In genomic region chr2:160214461-160215055, GRCh38 we compare ENCODE assay signal across 8 cellular contexts. TPM values are rescaled to one million over a fixed set of nuclear protein-coding genes. Genes with fewer than 3 reads are reported as not detected.
DNase-seq lines count a peak whose midpoint lies in the region; FAIRE-seq and TF ChIP-seq lines count a peak whose summit lies in the region.

No MANE protein-coding gene starts in this region.

- peak overlapping the region; percentile 73 to 92 (median 84) for H3K27ac Mint-ChIP-seq in nephron

- peak overlapping the region in 1 of 3 experiments; percentile 62 for H3K4me3 Mint-ChIP-seq in nephron

- peaks cover 4 to 9% of the 10 kb centered on the region in 2 donors for H3K4me1 ChIP-seq in kidney (ENCODE audit: control insufficient read depth in 1 of 2, insufficient read depth in 1 of 2, low read depth in 1 of 2, low read length in 2 of 2)

- no peak overlapping the region for H3K4me3 ChIP-seq in kidney (ENCODE audit: low read length in 2 of 2)

- TF ChIP-seq CTCF in nephron (IDR thresholded peaks at IDR 0.05; ENCODE audit: unreplicated experiment in 3 of 3) = no peak
- TF ChIP-seq CTCF in kidney (IDR thresholded peaks at IDR 0.05; ENCODE audit: borderline replicate concordance, extremely low read depth, insufficient read depth) = no peak

- H3K9ac ChIP-seq in kidney (ENCODE audit: low read length in 2 of 2) = no peak overlapping the region

- no peaks in the 10 kb centered on the region for H3K36me3 ChIP-seq in kidney (ENCODE audit: control insufficient read depth in 1 of 2, insufficient read depth in 2 of 2, low read length in 2 of 2)

- H3K4me1 Mint-ChIP-seq in nephron = peaks cover 61% of the 10 kb centered on the region

- DNase-seq in EH (ENCODE audit: low read depth) (peak; percentile 94), MV-4-11 (lab: John Stamatoyannopoulos, UW) (peak; percentile 88), dermis microvascular lymphatic vessel endothelial cell (ENCODE audit: low read depth in 2 of 2) (peak; percentile 48 to 76), kidney (no peak), midbrain (lab: John Stamatoyannopoulos, UW) (no peak)
- no peak for DNase-seq in stimulated activated CD4-positive, alpha-beta T cell treated with anti-CD3 and anti-CD28 coated beads, Interleukin-4, amount 100 ng/mL, for 1 hour
- DNase-seq in activated effector memory CD4-positive, alpha-beta T cell treated with Interleukin-2 at 50 U/mL for 16 hours = no peak

- no peaks in the 10 kb centered on the region for H3K27me3 Mint-ChIP-seq in nephron (ENCODE audit: low read depth)

- H3K36me3 Mint-ChIP-seq in nephron (ENCODE audit: low read depth) = no peaks in the 10 kb centered on the region

- no peaks in the 10 kb centered on the region for H3K9me3 ChIP-seq in kidney (ENCODE audit: control insufficient read depth in 1 of 2, low read length in 2 of 2)

- FAIRE-seq in kidney (lab: Jason Lieb, UNC) = no peak

- peaks cover 3% of the 10 kb centered on the region for H3K9me3 Mint-ChIP-seq in nephron

- H3K27ac ChIP-seq in kidney (ENCODE audit: low read depth in 2 of 2, low read length in 2 of 2) = no peak overlapping the region

- intact Hi-C loops in kidney (cut with DNase I) = no loop called here

RNA-seq across cellular contexts. Expression of gene ITGB6, which starts 14.5 kb away (rescaled TPM):
- total RNA-seq in dermis microvascular lymphatic vessel endothelial cell (not detected in 2 replicates), kidney (302 TPM)
- polyA plus RNA-seq in kidney (ENCODE audit: insufficient read depth, low read depth, low replicate concordance) = 13.4 TPM

Comparison
In these comparisons a context has a peak if more than half of its experiments do, and no peak if none do; other contexts are left out.
1. DNase-seq: peak in EH (single experiment), MV-4-11 (single experiment) and dermis microvascular lymphatic vessel endothelial cell (2 of 2); none in stimulated activated CD4-positive, alpha-beta T cell treated with anti-CD3 and anti-CD28 coated beads, Interleukin-4, amount 100 ng/mL, for 1 hour (single experiment), kidney (single experiment), activated effector memory CD4-positive, alpha-beta T cell treated with Interleukin-2 at 50 U/mL for 16 hours (single experiment) and midbrain (single experiment).
2. RNA of gene ITGB6, which starts 14.5 kb away (total RNA-seq): 302 TPM in kidney (single experiment); not detected in dermis microvascular lymphatic vessel endothelial cell; every median in the first group is over 100 times any median in the second.